Comparison of ENCODE assay signal across 16 cellular contexts in genomic region chr6:139531716-139532115, GRCh38.
DNase-seq lines count a peak whose midpoint lies in the region; ATAC-seq and TF ChIP-seq lines count a peak whose summit lies in the region.
"Had no signal": no experiment of that assay in that cellular context is flagged by ENCODE, and none has a peak within 500 bp of the region (broad histone marks: within the 10 kb centered on the region; RNA-seq: fewer than 3 reads in every experiment).

No MANE protein-coding gene starts in this region.

- H3K9me3 ChIP-seq in CD4-positive, CD25-positive, alpha-beta regulatory T cell (ENCODE audit: control insufficient read depth in 2 of 2, low read length in 2 of 2) = no peaks in the 10 kb centered on the region
- H3K9me3 ChIP-seq in Peyer's patch = no peaks in the 10 kb centered on the region
- H3K9me3 ChIP-seq: thoracic aorta had no signal

- TF ChIP-seq CTCF in Peyer's patch (IDR thresholded peaks at IDR 0.05) (no peak), osteocyte (IDR thresholded peaks at IDR 0.05) (no peak), dorsolateral prefrontal cortex (IDR thresholded peaks at IDR 0.05 in 54 of 56, conservative IDR thresholded peaks at IDR 0.05 in 2 of 56; ENCODE audit: low read depth in 1 of 56, partially characterized antibody in 56 of 56) (no peak), foreskin keratinocyte (conservative IDR thresholded peaks at IDR 0.05) (no peak)

- H3K27ac Mint-ChIP-seq in CD4-positive, CD25-positive, alpha-beta regulatory T cell = peak overlapping the region in 1 of 3 donors; percentile 6
- peak overlapping the region; percentile 45 for H3K27ac Mint-ChIP-seq in dendritic cell treated with granulocyte-macrophage colony-stimulating factor and Interleukin-4, amounts not matched to agents 40 ng/mL and 50 ng/mL, for 4 days
- H3K27ac Mint-ChIP-seq in osteocyte (ENCODE audit: unreplicated experiment) = peak overlapping the region; percentile 76

- H3K4me1 ChIP-seq in CD4-positive, CD25-positive, alpha-beta regulatory T cell (ENCODE audit: control insufficient read depth, insufficient read depth, low read length, poor library complexity, severe bottlenecking) = peaks cover 13% of the 10 kb centered on the region
- H3K4me1 ChIP-seq in Peyer's patch (peaks cover 0 to 34% (median 2%) of the 10 kb centered on the region in 4 donors), foreskin keratinocyte (peaks cover 8% of the 10 kb centered on the region)

- no peaks in the 10 kb centered on the region for H3K9me3 Mint-ChIP-seq in CD4-positive, CD25-positive, alpha-beta regulatory T cell
- no peaks in the 10 kb centered on the region for H3K9me3 Mint-ChIP-seq in dendritic cell treated with granulocyte-macrophage colony-stimulating factor and Interleukin-4, amounts not matched to agents 40 ng/mL and 50 ng/mL, for 4 days
- H3K9me3 Mint-ChIP-seq in osteocyte (ENCODE audit: unreplicated experiment) = no peaks in the 10 kb centered on the region

- peak overlapping the region; percentile 68 for H3K27ac ChIP-seq in CD4-positive, CD25-positive, alpha-beta regulatory T cell (ENCODE audit: insufficient read depth, low read length, poor library complexity, severe bottlenecking)
- peak overlapping the region in 3 of 4 donors; percentile 22 to 35 (median 24) for H3K27ac ChIP-seq in Peyer's patch
- no peak overlapping the region for H3K27ac ChIP-seq in dorsolateral prefrontal cortex
- H3K27ac ChIP-seq in foreskin keratinocyte = no peak overlapping the region
- H3K27ac ChIP-seq: coronary artery, thoracic aorta had no signal

- no peaks in the 10 kb centered on the region for H3K36me3 Mint-ChIP-seq in CD4-positive, CD25-positive, alpha-beta regulatory T cell
- no peaks in the 10 kb centered on the region for H3K36me3 Mint-ChIP-seq in dendritic cell treated with granulocyte-macrophage colony-stimulating factor and Interleukin-4, amounts not matched to agents 40 ng/mL and 50 ng/mL, for 4 days (ENCODE audit: low read depth)
- H3K36me3 Mint-ChIP-seq in osteocyte (ENCODE audit: unreplicated experiment) = no peaks in the 10 kb centered on the region

- H3K36me3 ChIP-seq in CD4-positive, CD25-positive, alpha-beta regulatory T cell (ENCODE audit: control insufficient read depth, insufficient read depth, low read length) = no peaks in the 10 kb centered on the region
- H3K36me3 ChIP-seq in Peyer's patch = no peaks in the 10 kb centered on the region
- H3K36me3 ChIP-seq: thoracic aorta had no signal

- TF ChIP-seq POLR2A in Peyer's patch (IDR thresholded peaks at IDR 0.05) = no peak

- intact Hi-C loops in dendritic cell treated with granulocyte-macrophage colony-stimulating factor and Interleukin-4, amounts not matched to agents 40 ng/mL and 50 ng/mL, for 4 days (cut with micrococcal nuclease) = loop anchor here (2.0 kb wide), 1 partner anchor 157 kb away; the partner anchor contains the start of gene CITED2
- intact Hi-C loops in dorsolateral prefrontal cortex (cut with DNase I) = no loop called here

- H3K4me3 Mint-ChIP-seq in CD4-positive, CD25-positive, alpha-beta regulatory T cell = no peak overlapping the region
- no peak overlapping the region for H3K4me3 Mint-ChIP-seq in dendritic cell treated with granulocyte-macrophage colony-stimulating factor and Interleukin-4, amounts not matched to agents 40 ng/mL and 50 ng/mL, for 4 days
- H3K4me3 Mint-ChIP-seq in osteocyte (ENCODE audit: unreplicated experiment) = no peak overlapping the region

- H3K27me3 Mint-ChIP-seq in CD4-positive, CD25-positive, alpha-beta regulatory T cell = no peaks in the 10 kb centered on the region
- no peaks in the 10 kb centered on the region for H3K27me3 Mint-ChIP-seq in dendritic cell treated with granulocyte-macrophage colony-stimulating factor and Interleukin-4, amounts not matched to agents 40 ng/mL and 50 ng/mL, for 4 days
- no peaks in the 10 kb centered on the region for H3K27me3 Mint-ChIP-seq in osteocyte (ENCODE audit: unreplicated experiment)

- H3K27me3 ChIP-seq in CD4-positive, CD25-positive, alpha-beta regulatory T cell (ENCODE audit: control insufficient read depth, insufficient read depth, low read length) = no peaks in the 10 kb centered on the region
- no peaks in the 10 kb centered on the region for H3K27me3 ChIP-seq in Peyer's patch
- no peaks in the 10 kb centered on the region for H3K27me3 ChIP-seq in dorsolateral prefrontal cortex
- H3K27me3 ChIP-seq in foreskin keratinocyte = no peaks in the 10 kb centered on the region

- H3K4me1 Mint-ChIP-seq in CD4-positive, CD25-positive, alpha-beta regulatory T cell = peaks cover 11 to 31% (median 20%) of the 10 kb centered on the region in 4 donors
- peaks cover 33% of the 10 kb centered on the region for H3K4me1 Mint-ChIP-seq in dendritic cell treated with granulocyte-macrophage colony-stimulating factor and Interleukin-4, amounts not matched to agents 40 ng/mL and 50 ng/mL, for 4 days (ENCODE audit: low read depth)
- H3K4me1 Mint-ChIP-seq in osteocyte (ENCODE audit: unreplicated experiment) = peaks cover 46% of the 10 kb centered on the region

- DNase-seq in CD4-positive, CD25-positive, alpha-beta regulatory T cell = no peak
- no peak for DNase-seq in Peyer's patch
- no peak for DNase-seq in osteocyte (ENCODE audit: extremely low spot score, unreplicated experiment)
- DNase-seq in dorsolateral prefrontal cortex = no peak
- no peak for DNase-seq in superior temporal gyrus (ENCODE audit: extremely low spot score)
- no peak for DNase-seq in foreskin keratinocyte
- DNase-seq: aorta, DMS153, hippocampal formation, left colon, NCI-H1436 treated with DMSO at 0.1 percent for 48 hours, NCI-H446 treated with DMSO at 0.1 percent for 48 hours had no signal

- H3K4me3 ChIP-seq in CD4-positive, CD25-positive, alpha-beta regulatory T cell (ENCODE audit: low read depth, low read length) = no peak overlapping the region
- H3K4me3 ChIP-seq in Peyer's patch (no peak overlapping the region), dorsolateral prefrontal cortex (no peak overlapping the region)
- H3K4me3 ChIP-seq: coronary artery, thoracic aorta had no signal

- no peak for ATAC-seq in CD4-positive, CD25-positive, alpha-beta regulatory T cell (ENCODE audit: low read depth in 2 of 2)
- ATAC-seq in GM21526 (IDR thresholded peaks at IDR 0.05; ENCODE audit: low FRiP score, unreplicated experiment) = no peak
- no peak for ATAC-seq in foreskin keratinocyte
- ATAC-seq: left colon had no signal

Comparison
In these comparisons a context has a peak if more than half of its experiments do, and no peak if none do; other contexts are left out.
1. H3K27ac ChIP-seq: peak in CD4-positive, CD25-positive, alpha-beta regulatory T cell (single experiment) and Peyer's patch (3 of 4); none in dorsolateral prefrontal cortex (0 of 59) and foreskin keratinocyte (single experiment).